Comparison of ENCODE assay signal across 3 cellular contexts in genomic region chr1:47178020-47178419, GRCh38.
TF ChIP-seq lines count a peak whose summit lies in the region.

No MANE protein-coding gene starts in this region.

TF ChIP-seq in H1, 55 proteins besides CTCF, POLR2A, EP300 and RAD21:
- no peak for TF ChIP-seq SAP30 (IDR thresholded peaks at IDR 0.05; ENCODE audit: insufficient read depth, insufficient replicate concordance, low read length)
- TF ChIP-seq NANOG (IDR thresholded peaks at IDR 0.05; ENCODE audit: insufficient read depth, low read depth, low read length, poor library complexity, severe bottlenecking) = no peak
- no peak for TF ChIP-seq CBX8 (IDR thresholded peaks at IDR 0.05; ENCODE audit: borderline replicate concordance, low read depth, low read length)
- no peak for TF ChIP-seq RFX5 (IDR thresholded peaks at IDR 0.05; ENCODE audit: borderline replicate concordance, low read depth, low read length)
- no peak for TF ChIP-seq CEBPB (IDR thresholded peaks at IDR 0.05; ENCODE audit: low read depth, low read length)
- no peak for TF ChIP-seq JUN (IDR thresholded peaks at IDR 0.05; ENCODE audit: low read depth, low read length)
- no peak for TF ChIP-seq FOSL1 (IDR thresholded peaks at IDR 0.05; ENCODE audit: insufficient read depth, low read depth, low read length)
- no peak for TF ChIP-seq RNF2 (IDR thresholded peaks at IDR 0.05; ENCODE audit: borderline replicate concordance, low read depth, low read length, missing control alignments, poor library complexity, severe bottlenecking)
- no peak for TF ChIP-seq TCF12 (IDR thresholded peaks at IDR 0.05; ENCODE audit: low read depth, low read length)
- no peak for TF ChIP-seq TBP (IDR thresholded peaks at IDR 0.05; ENCODE audit: low read depth, low read length)
- no peak for TF ChIP-seq ZNF274 (IDR thresholded peaks at IDR 0.05; ENCODE audit: borderline replicate concordance, extremely low read depth, low read length)

TF ChIP-seq in GM23338, 12 proteins besides CTCF, POLR2A, EP300 and RAD21 (continues in another document):
- TF ChIP-seq ZNF331 (CRISPR knock-in tag; IDR thresholded peaks at IDR 0.05; ENCODE audit: low read depth) = no peak
- no peak for TF ChIP-seq EZH2phosphoT487 (IDR thresholded peaks at IDR 0.05; ENCODE audit: unreplicated experiment)
- TF ChIP-seq REST (IDR thresholded peaks at IDR 0.05; ENCODE audit: unreplicated experiment) = no peak
- TF ChIP-seq, protein P1, sequence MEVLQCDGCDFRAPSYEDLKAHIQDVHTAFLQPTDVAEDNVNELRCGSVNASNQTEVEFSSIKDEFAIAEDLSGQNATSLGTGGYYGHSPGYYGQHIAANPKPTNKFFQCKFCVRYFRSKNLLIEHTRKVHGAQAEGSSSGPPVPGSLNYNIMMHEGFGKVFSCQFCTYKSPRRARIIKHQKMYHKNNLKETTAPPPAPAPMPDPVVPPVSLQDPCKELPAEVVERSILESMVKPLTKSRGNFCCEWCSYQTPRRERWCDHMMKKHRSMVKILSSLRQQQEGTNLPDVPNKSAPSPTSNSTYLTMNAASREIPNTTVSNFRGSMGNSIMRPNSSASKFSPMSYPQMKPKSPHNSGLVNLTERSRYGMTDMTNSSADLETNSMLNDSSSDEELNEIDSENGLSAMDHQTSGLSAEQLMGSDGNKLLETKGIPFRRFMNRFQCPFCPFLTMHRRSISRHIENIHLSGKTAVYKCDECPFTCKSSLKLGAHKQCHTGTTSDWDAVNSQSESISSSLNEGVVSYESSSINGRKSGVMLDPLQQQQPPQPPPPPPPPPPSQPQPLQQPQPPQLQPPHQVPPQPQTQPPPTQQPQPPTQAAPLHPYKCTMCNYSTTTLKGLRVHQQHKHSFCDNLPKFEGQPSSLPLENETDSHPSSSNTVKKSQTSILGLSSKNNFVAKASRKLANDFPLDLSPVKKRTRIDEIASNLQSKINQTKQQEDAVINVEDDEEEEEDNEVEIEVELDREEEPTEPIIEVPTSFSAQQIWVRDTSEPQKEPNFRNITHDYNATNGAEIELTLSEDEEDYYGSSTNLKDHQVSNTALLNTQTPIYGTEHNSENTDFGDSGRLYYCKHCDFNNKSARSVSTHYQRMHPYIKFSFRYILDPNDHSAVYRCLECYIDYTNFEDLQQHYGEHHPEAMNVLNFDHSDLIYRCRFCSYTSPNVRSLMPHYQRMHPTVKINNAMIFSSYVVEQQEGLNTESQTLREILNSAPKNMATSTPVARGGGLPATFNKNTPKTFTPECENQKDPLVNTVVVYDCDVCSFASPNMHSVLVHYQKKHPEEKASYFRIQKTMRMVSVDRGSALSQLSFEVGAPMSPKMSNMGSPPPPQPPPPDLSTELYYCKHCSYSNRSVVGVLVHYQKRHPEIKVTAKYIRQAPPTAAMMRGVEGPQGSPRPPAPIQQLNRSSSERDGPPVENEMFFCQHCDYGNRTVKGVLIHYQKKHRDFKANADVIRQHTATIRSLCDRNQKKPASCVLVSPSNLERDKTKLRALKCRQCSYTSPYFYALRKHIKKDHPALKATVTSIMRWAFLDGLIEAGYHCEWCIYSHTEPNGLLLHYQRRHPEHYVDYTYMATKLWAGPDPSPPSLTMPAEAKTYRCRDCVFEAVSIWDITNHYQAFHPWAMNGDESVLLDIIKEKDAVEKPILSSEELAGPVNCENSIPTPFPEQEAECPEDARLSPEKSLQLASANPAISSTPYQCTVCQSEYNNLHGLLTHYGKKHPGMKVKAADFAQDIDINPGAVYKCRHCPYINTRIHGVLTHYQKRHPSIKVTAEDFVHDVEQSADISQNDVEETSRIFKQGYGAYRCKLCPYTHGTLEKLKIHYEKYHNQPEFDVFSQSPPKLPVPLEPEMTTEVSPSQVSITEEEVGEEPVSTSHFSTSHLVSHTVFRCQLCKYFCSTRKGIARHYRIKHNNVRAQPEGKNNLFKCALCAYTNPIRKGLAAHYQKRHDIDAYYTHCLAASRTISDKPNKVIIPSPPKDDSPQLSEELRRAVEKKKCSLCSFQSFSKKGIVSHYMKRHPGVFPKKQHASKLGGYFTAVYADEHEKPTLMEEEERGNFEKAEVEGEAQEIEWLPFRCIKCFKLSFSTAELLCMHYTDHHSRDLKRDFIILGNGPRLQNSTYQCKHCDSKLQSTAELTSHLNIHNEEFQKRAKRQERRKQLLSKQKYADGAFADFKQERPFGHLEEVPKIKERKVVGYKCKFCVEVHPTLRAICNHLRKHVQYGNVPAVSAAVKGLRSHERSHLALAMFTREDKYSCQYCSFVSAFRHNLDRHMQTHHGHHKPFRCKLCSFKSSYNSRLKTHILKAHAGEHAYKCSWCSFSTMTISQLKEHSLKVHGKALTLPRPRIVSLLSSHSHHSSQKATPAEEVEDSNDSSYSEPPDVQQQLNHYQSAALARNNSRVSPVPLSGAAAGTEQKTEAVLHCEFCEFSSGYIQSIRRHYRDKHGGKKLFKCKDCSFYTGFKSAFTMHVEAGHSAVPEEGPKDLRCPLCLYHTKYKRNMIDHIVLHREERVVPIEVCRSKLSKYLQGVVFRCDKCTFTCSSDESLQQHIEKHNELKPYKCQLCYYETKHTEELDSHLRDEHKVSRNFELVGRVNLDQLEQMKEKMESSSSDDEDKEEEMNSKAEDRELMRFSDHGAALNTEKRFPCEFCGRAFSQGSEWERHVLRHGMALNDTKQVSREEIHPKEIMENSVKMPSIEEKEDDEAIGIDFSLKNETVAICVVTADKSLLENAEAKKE (CRISPR knock-in tag; IDR thresholded peaks at IDR 0.05) = no peak
- no peak for TF ChIP-seq POLR2AphosphoS5 (IDR thresholded peaks at IDR 0.05; ENCODE audit: low read depth)
- TF ChIP-seq STAT1 (IDR thresholded peaks at IDR 0.05; ENCODE audit: unreplicated experiment) = no peak
- TF ChIP-seq CREB1 (CRISPR knock-in tag; IDR thresholded peaks at IDR 0.05; ENCODE audit: low read depth) = no peak
- TF ChIP-seq ZNF114 (CRISPR knock-in tag; IDR thresholded peaks at IDR 0.05) = no peak
- no peak for TF ChIP-seq NANOG (IDR thresholded peaks at IDR 0.05; ENCODE audit: borderline replicate concordance)
- no peak for TF ChIP-seq JUNB (IDR thresholded peaks at IDR 0.05; ENCODE audit: unreplicated experiment)
- TF ChIP-seq EZH2 (IDR thresholded peaks at IDR 0.05; ENCODE audit: low read depth, unreplicated experiment) = no peak

TF ChIP-seq in WTC11, 78 proteins besides CTCF, POLR2A, EP300 and RAD21:
- no peak for TF ChIP-seq NFYB (CRISPR knock-in tag; conservative IDR thresholded peaks at IDR 0.05; ENCODE audit: low read depth)
- TF ChIP-seq EMX1 (CRISPR knock-in tag; IDR thresholded peaks at IDR 0.05) = no peak
- no peak for TF ChIP-seq ATF3 (CRISPR knock-in tag; conservative IDR thresholded peaks at IDR 0.05)
- TF ChIP-seq KAT7 (CRISPR knock-in tag; IDR thresholded peaks at IDR 0.05; ENCODE audit: borderline replicate concordance) = no peak
- no peak for TF ChIP-seq GTF2I (CRISPR knock-in tag; conservative IDR thresholded peaks at IDR 0.05)
- TF ChIP-seq TEAD4 (CRISPR knock-in tag; IDR thresholded peaks at IDR 0.05) = no peak
- TF ChIP-seq CREM (CRISPR knock-in tag; IDR thresholded peaks at IDR 0.05) = no peak
- TF ChIP-seq ZNF263 (CRISPR knock-in tag; IDR thresholded peaks at IDR 0.05; ENCODE audit: low read depth) = no peak
- TF ChIP-seq ATF1 (CRISPR knock-in tag; IDR thresholded peaks at IDR 0.05) = no peak
- no peak for TF ChIP-seq ZNF121 (CRISPR knock-in tag; IDR thresholded peaks at IDR 0.05)
- TF ChIP-seq, protein P2, sequence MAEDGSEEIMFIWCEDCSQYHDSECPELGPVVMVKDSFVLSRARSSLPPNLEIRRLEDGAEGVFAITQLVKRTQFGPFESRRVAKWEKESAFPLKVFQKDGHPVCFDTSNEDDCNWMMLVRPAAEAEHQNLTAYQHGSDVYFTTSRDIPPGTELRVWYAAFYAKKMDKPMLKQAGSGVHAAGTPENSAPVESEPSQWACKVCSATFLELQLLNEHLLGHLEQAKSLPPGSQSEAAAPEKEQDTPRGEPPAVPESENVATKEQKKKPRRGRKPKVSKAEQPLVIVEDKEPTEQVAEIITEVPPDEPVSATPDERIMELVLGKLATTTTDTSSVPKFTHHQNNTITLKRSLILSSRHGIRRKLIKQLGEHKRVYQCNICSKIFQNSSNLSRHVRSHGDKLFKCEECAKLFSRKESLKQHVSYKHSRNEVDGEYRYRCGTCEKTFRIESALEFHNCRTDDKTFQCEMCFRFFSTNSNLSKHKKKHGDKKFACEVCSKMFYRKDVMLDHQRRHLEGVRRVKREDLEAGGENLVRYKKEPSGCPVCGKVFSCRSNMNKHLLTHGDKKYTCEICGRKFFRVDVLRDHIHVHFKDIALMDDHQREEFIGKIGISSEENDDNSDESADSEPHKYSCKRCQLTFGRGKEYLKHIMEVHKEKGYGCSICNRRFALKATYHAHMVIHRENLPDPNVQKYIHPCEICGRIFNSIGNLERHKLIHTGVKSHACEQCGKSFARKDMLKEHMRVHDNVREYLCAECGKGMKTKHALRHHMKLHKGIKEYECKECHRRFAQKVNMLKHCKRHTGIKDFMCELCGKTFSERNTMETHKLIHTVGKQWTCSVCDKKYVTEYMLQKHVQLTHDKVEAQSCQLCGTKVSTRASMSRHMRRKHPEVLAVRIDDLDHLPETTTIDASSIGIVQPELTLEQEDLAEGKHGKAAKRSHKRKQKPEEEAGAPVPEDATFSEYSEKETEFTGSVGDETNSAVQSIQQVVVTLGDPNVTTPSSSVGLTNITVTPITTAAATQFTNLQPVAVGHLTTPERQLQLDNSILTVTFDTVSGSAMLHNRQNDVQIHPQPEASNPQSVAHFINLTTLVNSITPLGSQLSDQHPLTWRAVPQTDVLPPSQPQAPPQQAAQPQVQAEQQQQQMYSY (CRISPR knock-in tag; IDR thresholded peaks at IDR 0.05) = no peak
- no peak for TF ChIP-seq FOXP1 (CRISPR knock-in tag; IDR thresholded peaks at IDR 0.05; ENCODE audit: borderline replicate concordance)
TF ChIP-seq in WTC11: peak in this region for 0.
